In genomic region chr7:24441331-24442059, GRCh38 we compare ENCODE assay signal across 18 cellular contexts.
A peak's percentile ranks its signal among the peaks of the same experiment; 100 is the strongest.
DNase-seq lines count a peak whose midpoint lies in the region; ATAC-seq and FAIRE-seq lines count a peak whose summit lies in the region.
"Had no signal": no experiment of that assay in that cellular context is flagged by ENCODE, and none has a peak within 500 bp of the region (broad histone marks: within the 10 kb centered on the region; RNA-seq: fewer than 3 reads in every experiment).

No MANE protein-coding gene starts in this region.

- DNase-seq in GM18507 (ENCODE audit: extremely low spot score, insufficient read length, low read depth) (no peak), naive B cell (no peak), RPMI8226 (no peak)
- no peak for DNase-seq in effector CD4-positive, alpha-beta T cell
- DNase-seq in stimulated activated CD4-positive, alpha-beta T cell treated with anti-CD3 and anti-CD28 coated beads, Interleukin-4, amount 100 ng/mL, for 24 hours, result no peak
- DNase-seq: activated gamma-delta T cell; cortex of kidney; DMS 273 treated with DMSO at 0.1 percent for 48 hours; lower lobe of right lung; NCI-H1417; NCI-H2171 treated with DMSO at 0.1 percent for 48 hours; nephron progenitor cell; stimulated activated CD4-positive, alpha-beta T cell treated with anti-CD3 and anti-CD28 coated beads, Interleukin-15, amount 100 ng/mL, for 24 hours had no signal

- peak; percentile 68 for ATAC-seq in GM21515 (IDR thresholded peaks at IDR 0.05; ENCODE audit: unreplicated experiment)
- peak; percentile 57 for ATAC-seq in HG03175 (IDR thresholded peaks at IDR 0.05; ENCODE audit: unreplicated experiment)
- ATAC-seq in naive B cell (ENCODE audit: low read depth in 2 of 2), result no peak
- no peak for ATAC-seq in GM18909 (IDR thresholded peaks at IDR 0.05; ENCODE audit: poor library complexity, unreplicated experiment)
- ATAC-seq: K562, Right ventricle myocardium inferior had no signal

- H3K36me3 Mint-ChIP-seq in naive B cell, result no peaks in the 10 kb centered on the region

- peaks cover 0 to 5% (median 0%) of the 10 kb centered on the region in 7 donors for H3K9me3 Mint-ChIP-seq in naive B cell
- H3K9me3 Mint-ChIP-seq: nephron progenitor cell had no signal

- H3K4me1 Mint-ChIP-seq in naive B cell, result peaks cover 10 to 15% (median 14%) of the 10 kb centered on the region in 3 donors
- H3K4me1 Mint-ChIP-seq: nephron progenitor cell had no signal

- no peaks in the 10 kb centered on the region for H3K27me3 Mint-ChIP-seq in naive B cell

- H3K27ac Mint-ChIP-seq in naive B cell, result peak overlapping the region in 4 of 6 donors; percentile 15 to 70 (median 60)
- H3K27ac Mint-ChIP-seq: nephron progenitor cell had no signal

- peak; percentile 79 for FAIRE-seq in GM18507 (lab: Jason Lieb, UNC)
- FAIRE-seq: K562 had no signal

- peak overlapping the region in 5 of 8 donors; percentile 2 to 67 (median 41) for H3K4me3 Mint-ChIP-seq in naive B cell
- H3K4me3 Mint-ChIP-seq: nephron progenitor cell had no signal

Comparison
In these comparisons a context has a peak if more than half of its experiments do, and no peak if none do; other contexts are left out.
1. ATAC-seq: peak in GM21515 (single experiment) and HG03175 (single experiment); none in naive B cell (0 of 2) and GM18909 (single experiment).